In genomic region chr21:14523234-14523633, GRCh38 we compare ENCODE assay signal across 8 cellular contexts. TPM values are rescaled to one million over a fixed set of nuclear protein-coding genes. Genes with fewer than 3 reads are reported as not detected.
A peak's percentile ranks its signal among the peaks of the same experiment; 100 is the strongest.
DNase-seq lines count a peak whose midpoint lies in the region; ATAC-seq and TF ChIP-seq lines count a peak whose summit lies in the region.

No MANE protein-coding gene starts in this region.

- POLR2A ChIA-PET in WTC11 (lab: Charles Lee): no interaction called here

- 74 to 81% methylated on average over 5 of the region's 5 CpGs for WGBS in testis, 2 donors

- H3K27me3 Mint-ChIP-seq in glutamatergic neuron (ENCODE audit: unreplicated experiment) (no peaks in the 10 kb centered on the region), WTC11 (ENCODE audit: low read depth) (no peaks in the 10 kb centered on the region)

- intact Hi-C loops in testis (cut with DNase I; ENCODE audit: low total_unique reads): no loop called here

- no peak for TF ChIP-seq POLR2A in testis (IDR thresholded peaks at IDR 0.05)

- peaks cover 2% of the 10 kb centered on the region for H3K9me3 Mint-ChIP-seq in glutamatergic neuron (ENCODE audit: unreplicated experiment)
- H3K9me3 Mint-ChIP-seq in WTC11: no peaks in the 10 kb centered on the region

- H3K36me3 ChIP-seq in OCI-LY3 (replicated peaks; ENCODE audit: low read depth, low read length) (no peaks in the 10 kb centered on the region), testis (ENCODE audit: low read depth, missing control alignments) (no peaks in the 10 kb centered on the region)

- H3K79me2 ChIP-seq in OCI-LY3 (ENCODE audit: low read length): peaks cover 7% of the 10 kb centered on the region

- peaks cover 39% of the 10 kb centered on the region for H4K20me1 ChIP-seq in OCI-LY3 (ENCODE audit: insufficient read depth, low read length)

- H3K4me3 Mint-ChIP-seq in glutamatergic neuron (ENCODE audit: unreplicated experiment) (peak overlapping the region; percentile 51), WTC11 (no peak overlapping the region)

- H3K9me3 ChIP-seq in OCI-LY3 (ENCODE audit: insufficient read depth, low read length) (no peaks in the 10 kb centered on the region), testis (no peaks in the 10 kb centered on the region)

- DNase-seq in glutamatergic neuron: no peak
- no peak for DNase-seq in LoVo (ENCODE audit: low spot score)
- no peak for DNase-seq in occipital lobe (lab: John Stamatoyannopoulos, UW)
- DNase-seq in WTC11 (ENCODE audit: low spot score): no peak
- DNase-seq in testis: no peak

- TF ChIP-seq CTCF in OCI-LY3 (IDR thresholded peaks at IDR 0.05; ENCODE audit: low read depth, low read length) (no peak), glutamatergic neuron (IDR thresholded peaks at IDR 0.05; ENCODE audit: partially characterized antibody, unreplicated experiment) (no peak), WTC11 (IDR thresholded peaks at IDR 0.05) (no peak), testis (IDR thresholded peaks at IDR 0.05) (no peak)

- peak overlapping the region; percentile 79 for H3K27ac Mint-ChIP-seq in glutamatergic neuron (ENCODE audit: unreplicated experiment)
- H3K27ac Mint-ChIP-seq in WTC11: no peak overlapping the region

- H3K4me1 ChIP-seq in OCI-LY3 (ENCODE audit: low read length) (peaks cover 33% of the 10 kb centered on the region), testis (no peaks in the 10 kb centered on the region)

- CTCF ChIA-PET in WTC11 (lab: Charles Lee): no interaction called here

- ATAC-seq in GM18909 (IDR thresholded peaks at IDR 0.05; ENCODE audit: poor library complexity, unreplicated experiment) (peak; percentile 89), HG02763 (IDR thresholded peaks at IDR 0.05; ENCODE audit: unreplicated experiment) (peak; percentile 94), WTC11 (no peak)

- H3K4me1 Mint-ChIP-seq in glutamatergic neuron (ENCODE audit: low read depth, unreplicated experiment) (peaks cover 35% of the 10 kb centered on the region), WTC11 (peaks cover 13% of the 10 kb centered on the region)

- H3K9ac ChIP-seq in OCI-LY3 (ENCODE audit: low read length): no peak overlapping the region

- no peaks in the 10 kb centered on the region for H3K27me3 ChIP-seq in OCI-LY3 (ENCODE audit: low read depth, low read length)
- H3K27me3 ChIP-seq in testis: no peaks in the 10 kb centered on the region

- no peak overlapping the region for H2AFZ ChIP-seq in OCI-LY3 (ENCODE audit: low read depth, low read length)

- H3K36me3 Mint-ChIP-seq in glutamatergic neuron (ENCODE audit: unreplicated experiment) (no peaks in the 10 kb centered on the region), WTC11 (no peaks in the 10 kb centered on the region)

- no peak overlapping the region for H3K27ac ChIP-seq in OCI-LY3 (ENCODE audit: low read length)
- no peak overlapping the region for H3K27ac ChIP-seq in testis

- H3K4me3 ChIP-seq in OCI-LY3 (ENCODE audit: low read length): peak overlapping the region; percentile 22
- H3K4me3 ChIP-seq in testis: no peak overlapping the region

- peak overlapping the region; percentile 59 for H3K4me2 ChIP-seq in OCI-LY3 (ENCODE audit: low read length)

TF ChIP-seq in WTC11, 78 proteins besides CTCF, POLR2A, EP300 and RAD21:
- no peak for TF ChIP-seq ELF4 (CRISPR knock-in tag; IDR thresholded peaks at IDR 0.05; ENCODE audit: low read depth)
- TF ChIP-seq, protein P1, sequence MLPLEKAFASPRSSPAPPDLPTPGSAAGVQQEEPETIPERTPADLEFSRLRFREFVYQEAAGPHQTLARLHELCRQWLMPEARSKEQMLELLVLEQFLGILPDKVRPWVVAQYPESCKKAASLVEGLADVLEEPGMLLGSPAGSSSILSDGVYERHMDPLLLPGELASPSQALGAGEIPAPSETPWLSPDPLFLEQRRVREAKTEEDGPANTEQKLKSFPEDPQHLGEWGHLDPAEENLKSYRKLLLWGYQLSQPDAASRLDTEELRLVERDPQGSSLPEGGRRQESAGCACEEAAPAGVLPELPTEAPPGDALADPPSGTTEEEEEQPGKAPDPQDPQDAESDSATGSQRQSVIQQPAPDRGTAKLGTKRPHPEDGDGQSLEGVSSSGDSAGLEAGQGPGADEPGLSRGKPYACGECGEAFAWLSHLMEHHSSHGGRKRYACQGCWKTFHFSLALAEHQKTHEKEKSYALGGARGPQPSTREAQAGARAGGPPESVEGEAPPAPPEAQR (CRISPR knock-in tag; IDR thresholded peaks at IDR 0.05): no peak
- no peak for TF ChIP-seq ZMAT4 (CRISPR knock-in tag; IDR thresholded peaks at IDR 0.05)
- TF ChIP-seq, protein P2, sequence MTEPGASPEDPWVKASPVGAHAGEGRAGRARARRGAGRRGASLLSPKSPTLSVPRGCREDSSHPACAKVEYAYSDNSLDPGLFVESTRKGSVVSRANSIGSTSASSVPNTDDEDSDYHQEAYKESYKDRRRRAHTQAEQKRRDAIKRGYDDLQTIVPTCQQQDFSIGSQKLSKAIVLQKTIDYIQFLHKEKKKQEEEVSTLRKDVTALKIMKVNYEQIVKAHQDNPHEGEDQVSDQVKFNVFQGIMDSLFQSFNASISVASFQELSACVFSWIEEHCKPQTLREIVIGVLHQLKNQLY (CRISPR knock-in tag; IDR thresholded peaks at IDR 0.05): no peak
- TF ChIP-seq OVOL2 (CRISPR knock-in tag; IDR thresholded peaks at IDR 0.05; ENCODE audit: borderline replicate concordance): no peak

RNA-seq across cellular contexts. Expression of gene SAMSN1, which starts 22.9 kb away (rescaled TPM):
- total RNA-seq in glutamatergic neuron (ENCODE audit: unreplicated experiment) (28.3 TPM), occipital lobe (5.8 TPM), WTC11 (2021) (1.0 to 1.3 TPM (median 1.2 TPM) in 3 replicates), testis (1 to 10 TPM in 1 of 2 donors, under 1 TPM in 1; 0.71 to 1.7 TPM)
- 2.2 TPM for polyA plus RNA-seq in testis (ENCODE audit: insufficient read depth, low read depth, low replicate concordance)
